Comparison of ENCODE assay signal across 21 cellular contexts in the genomic region with DNA sequence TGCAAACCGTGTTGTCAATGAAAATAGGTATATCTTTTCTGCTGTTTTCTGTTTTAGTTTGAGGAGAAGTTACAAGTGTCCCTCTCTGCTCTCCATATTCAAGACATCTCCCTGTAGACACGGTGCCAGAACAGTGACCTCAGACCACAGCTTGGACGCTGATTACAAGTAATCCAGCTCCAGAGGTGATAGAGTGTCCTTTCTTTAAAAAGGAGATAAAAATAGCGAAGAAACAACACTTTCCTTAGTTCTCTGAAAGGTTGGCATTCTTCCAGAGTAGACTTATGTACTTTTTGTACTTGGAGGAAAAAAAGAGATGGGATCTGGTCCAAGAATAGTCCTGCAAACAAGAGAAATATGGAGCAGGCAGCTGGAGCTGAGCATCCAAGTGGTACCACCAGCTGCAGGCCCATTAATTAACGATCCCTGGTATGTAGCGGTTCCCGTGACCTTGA. TPM values are rescaled to one million over a fixed set of nuclear protein-coding genes. Genes with fewer than 3 reads are reported as not detected.
DNase-seq lines count a peak whose midpoint lies in the region; FAIRE-seq and TF ChIP-seq lines count a peak whose summit lies in the region.
"Had no signal": no experiment of that assay in that cellular context is flagged by ENCODE, and none has a peak within 500 bp of the region (broad histone marks: within the 10 kb centered on the region; RNA-seq: fewer than 3 reads in every experiment).

No MANE protein-coding gene starts in this region.

- no peaks in the 10 kb centered on the region for H3K4me1 ChIP-seq in BE2C
- H3K4me1 ChIP-seq: ascending aorta, transverse colon had no signal

- H3K4me1 Mint-ChIP-seq in nephron: peaks cover 69% of the 10 kb centered on the region
- H3K4me1 Mint-ChIP-seq: CD4-positive, CD25-positive, alpha-beta regulatory T cell; IgD-negative memory B cell; stimulated activated naive CD8-positive, alpha-beta T cell treated with anti-CD3 and anti-CD28 coated beads, Interleukin-15, amount 100 ng/mL, for 72 hours had no signal

- H3K36me3 Mint-ChIP-seq in nephron (ENCODE audit: low read depth): no peaks in the 10 kb centered on the region
- H3K36me3 Mint-ChIP-seq: activated CD4-positive, alpha-beta memory T cell treated with anti-CD3 and anti-CD28 coated beads for 36 hours; activated naive CD8-positive, alpha-beta T cell; CD4-positive, CD25-positive, alpha-beta regulatory T cell; IgD-negative memory B cell; natural killer cell treated with Interleukin-12 subunit alpha and Interleukin-12 subunit beta and Interleukin-15 and Interleukin-18, amount 100 ng/mL, for 72 hours had no signal

- H3K27ac Mint-ChIP-seq in nephron: peak overlapping the region; percentile 83 to 92 (median 89)
- H3K27ac Mint-ChIP-seq: activated CD4-positive, alpha-beta memory T cell treated with anti-CD3 and anti-CD28 coated beads for 36 hours; activated naive CD8-positive, alpha-beta T cell; CD4-positive, CD25-positive, alpha-beta regulatory T cell; IgD-negative memory B cell; natural killer cell treated with Interleukin-12 subunit alpha and Interleukin-12 subunit beta and Interleukin-15 and Interleukin-18, amount 100 ng/mL, for 72 hours; stimulated activated naive CD8-positive, alpha-beta T cell treated with anti-CD3 and anti-CD28 coated beads, Interleukin-15, amount 100 ng/mL, for 72 hours had no signal

- TF ChIP-seq CTCF in BE2C (IDR thresholded peaks at IDR 0.05; ENCODE audit: low read depth, low read length) (no peak), cardiac fibroblast (IDR thresholded peaks at IDR 0.05; ENCODE audit: low read depth, low read length) (no peak), nephron (IDR thresholded peaks at IDR 0.05; ENCODE audit: unreplicated experiment in 3 of 3) (no peak), D721Med (IDR thresholded peaks at IDR 0.05; ENCODE audit: insufficient read depth, missing control alignments) (no peak)

- H3K27me3 Mint-ChIP-seq in nephron (ENCODE audit: low read depth): no peaks in the 10 kb centered on the region
- H3K27me3 Mint-ChIP-seq: activated naive CD8-positive, alpha-beta T cell; stimulated activated naive CD8-positive, alpha-beta T cell treated with anti-CD3 and anti-CD28 coated beads, Interleukin-15, amount 100 ng/mL, for 72 hours had no signal

- peak; percentile 8 for DNase-seq in BE2C
- DNase-seq in NCI-H1105 (lab: John Stamatoyannopoulos, UW): peak; percentile 52
- DNase-seq in cardiac fibroblast (ENCODE audit: low read depth in 2 of 2): peak; percentile 28 to 91
- no peak for DNase-seq in D721Med (ENCODE audit: insufficient read length, low spot score)
- DNase-seq in SHP77 treated with DMSO at 0.1 percent for 48 hours (lab: John Stamatoyannopoulos, UW): no peak
- DNase-seq in NCI-H1092 treated with DMSO at 0.1 percent for 48 hours (lab: John Stamatoyannopoulos, UW): no peak
- no peak for DNase-seq in germinal center (ENCODE audit: low spot score)
- DNase-seq: activated CD4-positive, alpha-beta memory T cell treated with anti-CD3 and anti-CD28 coated beads for 36 hours; CD4-positive, CD25-positive, alpha-beta regulatory T cell; cerebellar nuclear complex; midbrain; NCI-H187; NCI-H2227 treated with DMSO at 0.1 percent for 48 hours; NCI-H748 treated with DMSO at 0.1 percent for 48 hours; stimulated activated naive CD8-positive, alpha-beta T cell treated with anti-CD3 and anti-CD28 coated beads, Interleukin-15, amount 100 ng/mL, for 72 hours; transverse colon had no signal

- H3K27me3 ChIP-seq in BE2C: no peaks in the 10 kb centered on the region
- H3K27me3 ChIP-seq: ascending aorta, transverse colon had no signal

- H3K9me3 ChIP-seq in BE2C: no peaks in the 10 kb centered on the region
- H3K9me3 ChIP-seq: ascending aorta, transverse colon had no signal

- H3K9me3 Mint-ChIP-seq in nephron: no peaks in the 10 kb centered on the region
- H3K9me3 Mint-ChIP-seq: activated CD4-positive, alpha-beta memory T cell treated with anti-CD3 and anti-CD28 coated beads for 36 hours; CD4-positive, CD25-positive, alpha-beta regulatory T cell; IgD-negative memory B cell; natural killer cell treated with Interleukin-12 subunit alpha and Interleukin-12 subunit beta and Interleukin-15 and Interleukin-18, amount 100 ng/mL, for 72 hours; stimulated activated naive CD8-positive, alpha-beta T cell treated with anti-CD3 and anti-CD28 coated beads, Interleukin-15, amount 100 ng/mL, for 72 hours had no signal

- no peaks in the 10 kb centered on the region for H3K36me3 ChIP-seq in BE2C
- H3K36me3 ChIP-seq: ascending aorta, transverse colon had no signal

- FAIRE-seq in D721Med (lab: Jason Lieb, UNC): no peak

- H3K4me3 ChIP-seq in BE2C (ENCODE audit: low read depth, low read length) (no peak overlapping the region), cardiac fibroblast (replicated peaks in 1 of 2; ENCODE audit: low read depth in 2 of 2, low read length in 2 of 2) (no peak overlapping the region)
- H3K4me3 ChIP-seq: ascending aorta, transverse colon had no signal

- H3K4me3 Mint-ChIP-seq in nephron: peak overlapping the region in 2 of 3 experiments; percentile 19 to 26
- H3K4me3 Mint-ChIP-seq: activated CD4-positive, alpha-beta memory T cell treated with anti-CD3 and anti-CD28 coated beads for 36 hours; activated naive CD8-positive, alpha-beta T cell; CD4-positive, CD25-positive, alpha-beta regulatory T cell; IgD-negative memory B cell; natural killer cell treated with Interleukin-12 subunit alpha and Interleukin-12 subunit beta and Interleukin-15 and Interleukin-18, amount 100 ng/mL, for 72 hours; stimulated activated naive CD8-positive, alpha-beta T cell treated with anti-CD3 and anti-CD28 coated beads, Interleukin-15, amount 100 ng/mL, for 72 hours had no signal

RNA-seq across cellular contexts. Expression of gene WT1, which starts 43.0 kb away (rescaled TPM):
- polyA plus RNA-seq in BE2C (2012; ENCODE audit: insufficient read depth, insufficient read length, low read depth): 6.7 TPM
- polyA plus RNA-seq: CD4-positive, CD25-positive, alpha-beta regulatory T cell; IgD-negative memory B cell had no signal

Comparison
In these comparisons a context has a peak if more than half of its experiments do, and no peak if none do; other contexts are left out.
1. DNase-seq: peak in BE2C (single experiment), NCI-H1105 (single experiment) and cardiac fibroblast (2 of 2); none in D721Med (single experiment), SHP77 treated with DMSO at 0.1 percent for 48 hours (single experiment), NCI-H1092 treated with DMSO at 0.1 percent for 48 hours (single experiment) and germinal center (single experiment).